Comparison of ENCODE assay signal across 1 cellular context in the genomic region with DNA sequence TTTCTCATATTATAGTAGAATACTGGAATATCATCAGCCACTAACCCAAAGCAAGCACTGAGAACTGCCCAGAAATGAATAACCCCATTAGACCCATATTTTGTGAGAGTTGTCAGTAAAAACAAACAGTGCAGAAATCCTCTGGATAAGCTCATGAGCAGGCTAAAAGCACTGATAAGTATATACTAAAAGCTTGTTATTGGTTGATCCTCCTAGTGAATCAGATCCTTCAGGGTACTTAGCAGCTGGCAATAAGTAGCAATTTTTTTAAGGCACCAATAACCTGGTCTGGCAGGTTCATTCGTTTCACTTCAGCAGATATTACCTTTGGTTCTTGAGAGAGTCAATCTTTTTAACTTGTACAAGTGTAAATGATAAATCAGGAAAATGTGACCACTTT.
TF ChIP-seq lines count a peak whose summit lies in the region.

No MANE protein-coding gene starts in this region.

TF ChIP-seq in H1, 55 proteins besides CTCF, POLR2A, EP300 and RAD21:
- no peak for TF ChIP-seq POU5F1 (IDR thresholded peaks at IDR 0.05; ENCODE audit: low read depth, low read length)
- TF ChIP-seq NRF1 (IDR thresholded peaks at IDR 0.05; ENCODE audit: low read depth, low read length): no peak
- no peak for TF ChIP-seq KDM5A (IDR thresholded peaks at IDR 0.05; ENCODE audit: low read length)
- no peak for TF ChIP-seq BRCA1 (IDR thresholded peaks at IDR 0.05; ENCODE audit: low read depth, low read length)
- TF ChIP-seq RBBP5 (IDR thresholded peaks at IDR 0.05; ENCODE audit: borderline replicate concordance, low read depth, low read length): no peak
- no peak for TF ChIP-seq FOSL1 (IDR thresholded peaks at IDR 0.05; ENCODE audit: insufficient read depth, low read depth, low read length)
- no peak for TF ChIP-seq KDM4A (IDR thresholded peaks at IDR 0.05; ENCODE audit: low read depth, low read length, severe bottlenecking)
